1 cellular context compared by ENCODE assay signal in the genomic region with DNA sequence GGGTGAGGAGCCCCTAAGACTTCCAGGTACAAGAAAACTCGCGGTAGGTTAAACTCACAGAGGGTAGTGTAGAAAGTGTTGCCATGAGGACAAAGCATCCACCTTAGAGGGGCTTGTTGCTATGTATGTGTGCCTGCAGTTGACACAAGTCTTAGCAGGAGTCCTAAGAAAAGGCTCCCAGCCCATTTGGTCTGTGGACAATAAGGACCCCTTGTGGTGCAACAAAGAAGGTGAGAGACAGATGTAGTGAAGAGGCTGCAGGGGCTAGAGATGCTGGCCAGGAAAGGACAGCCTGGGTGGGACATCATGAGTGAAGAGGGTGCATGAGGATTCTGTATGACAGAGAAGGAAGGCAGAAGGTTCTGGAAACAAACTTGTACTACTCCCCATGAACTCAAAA.
TF ChIP-seq lines count a peak whose summit lies in the region.

No MANE protein-coding gene starts in this region.

TF ChIP-seq in K562, 482 proteins besides CTCF, POLR2A, EP300 and RAD21 (continued from another document):
- TF ChIP-seq, protein P1, sequence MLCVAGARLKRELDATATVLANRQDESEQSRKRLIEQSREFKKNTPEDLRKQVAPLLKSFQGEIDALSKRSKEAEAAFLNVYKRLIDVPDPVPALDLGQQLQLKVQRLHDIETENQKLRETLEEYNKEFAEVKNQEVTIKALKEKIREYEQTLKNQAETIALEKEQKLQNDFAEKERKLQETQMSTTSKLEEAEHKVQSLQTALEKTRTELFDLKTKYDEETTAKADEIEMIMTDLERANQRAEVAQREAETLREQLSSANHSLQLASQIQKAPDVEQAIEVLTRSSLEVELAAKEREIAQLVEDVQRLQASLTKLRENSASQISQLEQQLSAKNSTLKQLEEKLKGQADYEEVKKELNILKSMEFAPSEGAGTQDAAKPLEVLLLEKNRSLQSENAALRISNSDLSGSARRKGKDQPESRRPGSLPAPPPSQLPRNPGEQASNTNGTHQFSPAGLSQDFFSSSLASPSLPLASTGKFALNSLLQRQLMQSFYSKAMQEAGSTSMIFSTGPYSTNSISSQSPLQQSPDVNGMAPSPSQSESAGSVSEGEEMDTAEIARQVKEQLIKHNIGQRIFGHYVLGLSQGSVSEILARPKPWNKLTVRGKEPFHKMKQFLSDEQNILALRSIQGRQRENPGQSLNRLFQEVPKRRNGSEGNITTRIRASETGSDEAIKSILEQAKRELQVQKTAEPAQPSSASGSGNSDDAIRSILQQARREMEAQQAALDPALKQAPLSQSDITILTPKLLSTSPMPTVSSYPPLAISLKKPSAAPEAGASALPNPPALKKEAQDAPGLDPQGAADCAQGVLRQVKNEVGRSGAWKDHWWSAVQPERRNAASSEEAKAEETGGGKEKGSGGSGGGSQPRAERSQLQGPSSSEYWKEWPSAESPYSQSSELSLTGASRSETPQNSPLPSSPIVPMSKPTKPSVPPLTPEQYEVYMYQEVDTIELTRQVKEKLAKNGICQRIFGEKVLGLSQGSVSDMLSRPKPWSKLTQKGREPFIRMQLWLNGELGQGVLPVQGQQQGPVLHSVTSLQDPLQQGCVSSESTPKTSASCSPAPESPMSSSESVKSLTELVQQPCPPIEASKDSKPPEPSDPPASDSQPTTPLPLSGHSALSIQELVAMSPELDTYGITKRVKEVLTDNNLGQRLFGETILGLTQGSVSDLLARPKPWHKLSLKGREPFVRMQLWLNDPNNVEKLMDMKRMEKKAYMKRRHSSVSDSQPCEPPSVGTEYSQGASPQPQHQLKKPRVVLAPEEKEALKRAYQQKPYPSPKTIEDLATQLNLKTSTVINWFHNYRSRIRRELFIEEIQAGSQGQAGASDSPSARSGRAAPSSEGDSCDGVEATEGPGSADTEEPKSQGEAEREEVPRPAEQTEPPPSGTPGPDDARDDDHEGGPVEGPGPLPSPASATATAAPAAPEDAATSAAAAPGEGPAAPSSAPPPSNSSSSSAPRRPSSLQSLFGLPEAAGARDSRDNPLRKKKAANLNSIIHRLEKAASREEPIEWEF (CRISPR knock-in tag; IDR thresholded peaks at IDR 0.05), result no peak
- TF ChIP-seq ZNF23 (CRISPR knock-in tag; IDR thresholded peaks at IDR 0.05) (no peak), OTX1 (CRISPR knock-in tag; IDR thresholded peaks at IDR 0.05) (no peak)
- TF ChIP-seq, protein P2, sequence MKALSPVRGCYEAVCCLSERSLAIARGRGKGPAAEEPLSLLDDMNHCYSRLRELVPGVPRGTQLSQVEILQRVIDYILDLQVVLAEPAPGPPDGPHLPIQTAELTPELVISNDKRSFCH (CRISPR knock-in tag; IDR thresholded peaks at IDR 0.05), result no peak
- TF ChIP-seq, protein P2 (tag; IDR thresholded peaks at IDR 0.05), result no peak
